Comparison of ENCODE assay signal across 1 cellular context in genomic region chr17:50330151-50330753, GRCh38.
TF ChIP-seq lines count a peak whose summit lies in the region.

No MANE protein-coding gene starts in this region.

TF ChIP-seq in K562, 482 proteins besides CTCF, POLR2A, EP300 and RAD21:
- TF ChIP-seq JUND (IDR thresholded peaks at IDR 0.05; ENCODE audit: borderline replicate concordance, low read depth, low read length) (0 out of 2 replicates have a peak, but pooled peaks have one; percentile 22), JUND (tag; IDR thresholded peaks at IDR 0.05; ENCODE audit: borderline replicate concordance, low read depth, low read length) (no peak), FOSL1 (tag; conservative IDR thresholded peaks at IDR 0.05) (peak; percentile 31; the same call in 1 of the 2 replicates), KLF13 (tag; IDR thresholded peaks at IDR 0.05; ENCODE audit: borderline replicate concordance, low read depth) (no peak)
